ENCODE assay signal across 23 cellular contexts in genomic region chr3:194885766-194886165, GRCh38.
"Had no signal": no experiment of that assay in that cellular context is flagged by ENCODE, and none has a peak within 500 bp of the region (broad histone marks: within the 10 kb centered on the region; RNA-seq: fewer than 3 reads in every experiment).

No MANE protein-coding gene starts in this region.

- DNase-seq: Kasumi-1, MM.1S, NCI-H1092 treated with DMSO at 0.1 percent for 48 hours, NCI-H1436, NCI-H187, NCI-H2029, NCI-H2081 treated with DMSO at 0.1 percent for 48 hours, NCI-H2171, NCI-H226, NCI-H446, NCI-H510A, NCI-H524 treated with DMSO at 0.1 percent for 48 hours, NCI-H69, NCI-H774, Right ventricle myocardium superior, RPMI8226, SIG-M5 had no signal

- H3K27ac Mint-ChIP-seq: IgD-negative memory B cell had no signal

- H3K4me2 ChIP-seq: KMS-11 had no signal

- H3K27me3 ChIP-seq: SJSA1 had no signal

- H3K27ac ChIP-seq: HL-60, KMS-11, SJSA1, SK-N-MC had no signal

- H3K9ac ChIP-seq: KMS-11 had no signal

- H3K4me3 ChIP-seq: K562, SJSA1, SK-N-MC had no signal

- ATAC-seq: K562 had no signal

- H3K36me3 ChIP-seq: SJSA1 had no signal

- H3K4me3 Mint-ChIP-seq: IgD-negative memory B cell had no signal
